8 cellular contexts compared by ENCODE assay signal in genomic region chr2:43595603-43596412, GRCh38. TPM values are rescaled to one million over a fixed set of nuclear protein-coding genes. Genes with fewer than 3 reads are reported as not detected.
A peak's percentile ranks its signal among the peaks of the same experiment; 100 is the strongest.
DNase-seq lines count a peak whose midpoint lies in the region; ATAC-seq and TF ChIP-seq lines count a peak whose summit lies in the region.

THADA (minus strand) TSS chr2:43596038; CDS start chr2:43592392, 3,646 bp downstream.

- peaks cover 9% of the 10 kb centered on the region for H3K36me3 ChIP-seq in adipocyte (ENCODE audit: control insufficient read depth, insufficient read depth, low read length, severe bottlenecking)
- peaks cover 5% of the 10 kb centered on the region for H3K36me3 ChIP-seq in cardiac muscle cell
- peaks cover 3 to 5% of the 10 kb centered on the region in 2 experiments for H3K36me3 ChIP-seq in trophoblast cell (ENCODE audit: control insufficient read depth in 1 of 2, insufficient read depth in 2 of 2, low read length in 2 of 2)
- peaks cover 0 to 5% (median 2%) of the 10 kb centered on the region in 4 donors for H3K36me3 ChIP-seq in transverse colon

- no peak for TF ChIP-seq EP300 in transverse colon (IDR thresholded peaks at IDR 0.05; ENCODE audit: low read depth)

- H3K4me2 ChIP-seq in trophoblast cell (ENCODE audit: low read length) = peak within 1 kb of the TSS; percentile 99

- ATAC-seq in HG02763 (IDR thresholded peaks at IDR 0.05; ENCODE audit: unreplicated experiment) = peak; percentile 98

- intact Hi-C loops in transverse colon (cut with DNase I; ENCODE audit: low total_unique reads) = no loop called here

- TF ChIP-seq CTCF in GM12865 (IDR thresholded peaks at IDR 0.05; ENCODE audit: insufficient read depth, low read depth, low read length, missing control alignments) = no peak
- TF ChIP-seq CTCF in cardiac muscle cell (IDR thresholded peaks at IDR 0.05; ENCODE audit: low read depth, low read length) = no peak
- TF ChIP-seq CTCF in transverse colon (IDR thresholded peaks at IDR 0.05) = no peak

- H2AFZ ChIP-seq in trophoblast cell (ENCODE audit: insufficient read depth, low read length, poor library complexity) = peak within 1 kb of the TSS; percentile 86

- peak within 1 kb of the TSS; percentile 69 for H3K18ac ChIP-seq in trophoblast cell (ENCODE audit: low read length)

- no peaks in the 10 kb centered on the region for H3K9me3 ChIP-seq in adipocyte (ENCODE audit: control insufficient read depth, low read length)
- H3K9me3 ChIP-seq in cardiac muscle cell (ENCODE audit: low read depth) = no peaks in the 10 kb centered on the region
- no peaks in the 10 kb centered on the region for H3K9me3 ChIP-seq in trophoblast cell (ENCODE audit: insufficient read depth, low read depth, low read length)
- H3K9me3 ChIP-seq in transverse colon = no peaks in the 10 kb centered on the region

- peak within 1 kb of the TSS; percentile 74 for H3K14ac ChIP-seq in trophoblast cell (ENCODE audit: low read length)

- peak within 1 kb of the TSS; percentile 94 for H4K8ac ChIP-seq in trophoblast cell (ENCODE audit: low read depth, low read length)

- H2BK120ac ChIP-seq in trophoblast cell (ENCODE audit: insufficient read depth, low read length, poor library complexity) = peak within 1 kb of the TSS; percentile 62

- H4K91ac ChIP-seq in trophoblast cell (ENCODE audit: low read depth, low read length) = peak within 1 kb of the TSS; percentile 78

- H3K27ac ChIP-seq in cardiac muscle cell (peak within 1 kb of the TSS; percentile 94), trophoblast cell (ENCODE audit: low read depth, low read length) (peak within 1 kb of the TSS; percentile 79), transverse colon (peak within 1 kb of the TSS; percentile 89 to 95 (median 94))

- in situ Hi-C loops in transverse colon (cut with MboI; ENCODE audit: low pct_ligation_motif_present in 1 of 4, low pct_unique_long_range_greater_than_20kb in 1 of 4, low sequenced_read_pairs in 3 of 4) = no loop called here

- DNase-seq in GM12865 (ENCODE audit: low read depth) (peak; percentile 99), NCI-H1417 treated with DMSO at 0.1 percent for 48 hours (lab: John Stamatoyannopoulos, UW) (peak; percentile 98), SW480 (ENCODE audit: low spot score) (peak; percentile 99), adipocyte (ENCODE audit: low read depth) (peak; percentile 100), cardiac muscle cell (ENCODE audit: low read depth in 1 of 2, low spot score in 1 of 2) (peak; percentile 100), trophoblast cell (peak; percentile 99 to 100), transverse colon (peak; percentile 100)

- H3K4me1 ChIP-seq in adipocyte (ENCODE audit: control insufficient read depth, insufficient read depth, low read length) (peaks cover 28% of the 10 kb centered on the region), cardiac muscle cell (ENCODE audit: low read depth) (peaks cover 3% of the 10 kb centered on the region), trophoblast cell (ENCODE audit: control insufficient read depth in 1 of 2, insufficient read depth in 2 of 2, low read length in 2 of 2) (peaks cover 0 to 6% of the 10 kb centered on the region in 2 experiments), transverse colon (peaks cover 6 to 18% (median 15%) of the 10 kb centered on the region in 4 donors)

- H3K23ac ChIP-seq in trophoblast cell (ENCODE audit: low read length) = no peak within 1 kb of the TSS

- H2AK5ac ChIP-seq in trophoblast cell (ENCODE audit: low read length) = no peak within 1 kb of the TSS

- TF ChIP-seq POLR2A in transverse colon (IDR thresholded peaks at IDR 0.05) = peak; percentile 95

- no CpG with 5 or more reads among the region's 52 CpGs for WGBS in trophoblast cell (ENCODE audit: extremely low coverage, insufficient coverage, insufficient read length)
- 0% methylated on average over 36 of the region's 52 CpGs; no CpG with 5 or more reads in 1 of the 2 donors for WGBS in transverse colon (ENCODE audit: low coverage in 1 of 2), 2 donors

- H3K4me3 ChIP-seq in GM12865 (ENCODE audit: low read depth, low read length) (peak within 1 kb of the TSS; percentile 81), adipocyte (ENCODE audit: low read length) (peak within 1 kb of the TSS; percentile 99), cardiac muscle cell (peak within 1 kb of the TSS; percentile 69), trophoblast cell (ENCODE audit: low read depth, low read length) (peak within 1 kb of the TSS; percentile 86), transverse colon (peak within 1 kb of the TSS; percentile 69 to 84 (median 74))

- peak within 1 kb of the TSS; percentile 71 for H4K12ac ChIP-seq in trophoblast cell (ENCODE audit: low read depth, low read length)

- no peak within 1 kb of the TSS for H2BK12ac ChIP-seq in trophoblast cell (ENCODE audit: low read length)

- H3K79me2 ChIP-seq in trophoblast cell (ENCODE audit: control insufficient read depth, insufficient read depth, low read length, poor library complexity) = peaks cover 3% of the 10 kb centered on the region

- H3K4ac ChIP-seq in trophoblast cell (ENCODE audit: low read depth, low read length) = peak within 1 kb of the TSS; percentile 22

- peaks cover 7% of the 10 kb centered on the region for H3K79me1 ChIP-seq in trophoblast cell (ENCODE audit: low read length)

- peak within 1 kb of the TSS; percentile 94 for H3K9ac ChIP-seq in adipocyte (ENCODE audit: low read length)
- peak within 1 kb of the TSS; percentile 93 for H3K9ac ChIP-seq in trophoblast cell (ENCODE audit: low read length)

- H3K27me3 ChIP-seq in adipocyte (replicated peaks; ENCODE audit: control insufficient read depth, insufficient read depth, low read length) (no peaks in the 10 kb centered on the region), cardiac muscle cell (no peaks in the 10 kb centered on the region), trophoblast cell (ENCODE audit: insufficient read depth, low read length) (no peaks in the 10 kb centered on the region), transverse colon (no peaks in the 10 kb centered on the region)

- H2BK5ac ChIP-seq in trophoblast cell (ENCODE audit: low read depth, low read length, poor library complexity) = peak within 1 kb of the TSS; percentile 62

RNA-seq across cellular contexts. Expression of gene THADA, which starts in this region (rescaled TPM):
- total RNA-seq in cardiac muscle cell (9.3 and 11.9 TPM in 2 replicates), transverse colon (10 to 100 TPM; 21.7 to 78.6 (median 28.1) TPM)
- 15.9 and 17.3 TPM in 2 replicates for polyA plus RNA-seq in cardiac muscle cell
- 6.4 and 7.1 TPM in 2 replicates for polyA plus RNA-seq in trophoblast cell (2013)

Comparison
In these comparisons a context has a peak if more than half of its experiments do, and no peak if none do; other contexts are left out.
1. Peak in every context shown above with its lines: DNase-seq, ATAC-seq, H3K4me3 ChIP-seq and H3K27ac ChIP-seq.